Comparison of ENCODE assay signal across 31 cellular contexts in the genomic region with DNA sequence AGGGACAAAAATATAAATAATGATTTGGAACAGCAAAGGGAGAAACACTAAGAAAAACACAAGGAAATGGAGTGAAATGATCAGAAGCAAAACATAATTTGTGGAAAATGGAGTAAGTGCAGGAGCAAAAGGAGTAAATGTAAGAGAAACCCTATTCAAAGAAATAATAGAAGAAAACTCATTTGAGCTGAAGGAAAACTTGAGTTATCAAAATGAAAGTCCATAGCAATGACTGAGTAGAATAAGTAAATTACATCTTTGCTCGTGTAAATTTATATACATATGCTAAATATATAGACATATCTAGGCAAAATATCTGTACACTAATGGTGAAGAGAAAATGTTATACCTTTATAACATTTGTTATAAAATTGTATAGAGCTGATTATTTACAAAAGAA.
"Had no signal": no experiment of that assay in that cellular context is flagged by ENCODE, and none has a peak within 500 bp of the region (broad histone marks: within the 10 kb centered on the region; RNA-seq: fewer than 3 reads in every experiment).

No MANE protein-coding gene starts in this region.

- H3K36me3 ChIP-seq: ovary, spleen, suprapubic skin, transverse colon, upper lobe of right lung, uterus had no signal

- DNase-seq: natural killer cell; occipital lobe; ovary; posterior cingulate gyrus; psoas muscle; right cardiac atrium; spleen; stimulated activated CD4-positive, alpha-beta T cell treated with anti-CD3 and anti-CD28 coated beads, Interleukin-12 subunit alpha, Interleukin-12 subunit beta, amount 100 ng/mL, for 4 hours; stimulated activated CD4-positive, alpha-beta T cell treated with anti-CD3 and anti-CD28 coated beads, Interleukin-1b, Interleukin-23, amount 100 ng/mL, for 48 hours; stimulated activated CD4-positive, alpha-beta T cell treated with anti-CD3 and anti-CD28 coated beads, Interleukin-4, amount 100 ng/mL, for 1 hour; stimulated activated CD4-positive, alpha-beta T cell treated with anti-CD3 and anti-CD28 coated beads, Interleukin-4, amount 100 ng/mL, for 4 hours; stimulated activated CD8-positive, alpha-beta memory T cell treated with anti-CD3 and anti-CD28 coated beads, Interleukin-4, amount 100 ng/mL, for 48 hours; stimulated activated naive CD4-positive, alpha-beta T cell; stimulated activated naive CD8-positive, alpha-beta T cell treated with anti-CD3 and anti-CD28 coated beads, Interleukin-15, amount 100 ng/mL, for 72 hours; stimulated activated naive CD8-positive, alpha-beta T cell treated with anti-CD3 and anti-CD28 coated beads, Interleukin-15, Interleukin-2, amounts not matched to agents 100 U/mL and 50 U/mL, for 24 hours; substantia nigra; testis; tibial artery; transverse colon; upper lobe of right lung; uterus had no signal

- H3K4me2 ChIP-seq: neural progenitor cell, smooth muscle cell had no signal

- H3K4me1 ChIP-seq: parathyroid adenoma, psoas muscle, spleen, suprapubic skin, testis, tibial artery, transverse colon, upper lobe of right lung, uterus had no signal

- H3K36me3 Mint-ChIP-seq: stimulated activated memory B cell treated with anti-CD40 and anti-IgM and Interleukin-4, amounts not matched to agents 10 μg/mL and 1 μg/mL and 100 μg/mL, for 72 hours; type B pancreatic cell had no signal

- H2AFZ ChIP-seq: neural progenitor cell, parathyroid adenoma had no signal

- H3K4me1 Mint-ChIP-seq: natural killer cell; nephron; stimulated activated memory B cell treated with anti-CD40 and anti-IgM and Interleukin-4, amounts not matched to agents 10 μg/mL and 1 μg/mL and 100 μg/mL, for 72 hours; stimulated activated naive CD8-positive, alpha-beta T cell treated with anti-CD3 and anti-CD28 coated beads, Interleukin-15, amount 100 ng/mL, for 72 hours had no signal

- H3K9ac ChIP-seq: neural progenitor cell, parathyroid adenoma had no signal

- H3K27ac Mint-ChIP-seq: natural killer cell; nephron; neural progenitor cell; progenitor cell of endocrine pancreas; stimulated activated memory B cell treated with anti-CD40 and anti-IgM and Interleukin-4, amounts not matched to agents 10 μg/mL and 1 μg/mL and 100 μg/mL, for 72 hours; stimulated activated naive CD8-positive, alpha-beta T cell treated with anti-CD3 and anti-CD28 coated beads, Interleukin-15, amount 100 ng/mL, for 72 hours; type B pancreatic cell had no signal

- H3K4me3 ChIP-seq: neural progenitor cell, ovary, psoas muscle, skin epidermis, smooth muscle cell, spleen, suprapubic skin, testis, tibial artery, transverse colon, upper lobe of right lung, uterus had no signal

- ATAC-seq: natural killer cell; psoas muscle; right cardiac atrium; sciatic nerve; stimulated activated memory B cell treated with anti-CD40 and anti-IgM and Interleukin-4, amounts not matched to agents 10 μg/mL and 1 μg/mL and 100 μg/mL, for 72 hours; stimulated activated naive CD8-positive, alpha-beta T cell treated with anti-CD3 and anti-CD28 coated beads, Interleukin-15, amount 100 ng/mL, for 72 hours; stimulated activated naive CD8-positive, alpha-beta T cell treated with anti-CD3 and anti-CD28 coated beads, Interleukin-15, Interleukin-2, amounts not matched to agents 100 U/mL and 50 U/mL, for 24 hours; upper lobe of right lung had no signal

- H3K9me3 ChIP-seq: ovary, suprapubic skin, testis, transverse colon, upper lobe of right lung, uterus had no signal

- H3K79me2 ChIP-seq: parathyroid adenoma had no signal

- H3K27ac ChIP-seq: neural progenitor cell, ovary, parathyroid adenoma, psoas muscle, skin epidermis, spleen, suprapubic skin, testis, tibial artery, transverse colon, upper lobe of right lung, uterus had no signal

- H3K27me3 ChIP-seq: neural progenitor cell, ovary, spleen, suprapubic skin, testis, tibial artery, transverse colon, upper lobe of right lung, uterus had no signal

- H3K27me3 Mint-ChIP-seq: progenitor cell of endocrine pancreas; stimulated activated memory B cell treated with anti-CD40 and anti-IgM and Interleukin-4, amounts not matched to agents 10 μg/mL and 1 μg/mL and 100 μg/mL, for 72 hours; stimulated activated naive CD8-positive, alpha-beta T cell treated with anti-CD3 and anti-CD28 coated beads, Interleukin-15, amount 100 ng/mL, for 72 hours; type B pancreatic cell had no signal

- H3K4me3 Mint-ChIP-seq: natural killer cell; nephron; neural progenitor cell; stimulated activated memory B cell treated with anti-CD40 and anti-IgM and Interleukin-4, amounts not matched to agents 10 μg/mL and 1 μg/mL and 100 μg/mL, for 72 hours; stimulated activated naive CD8-positive, alpha-beta T cell treated with anti-CD3 and anti-CD28 coated beads, Interleukin-15, amount 100 ng/mL, for 72 hours; type B pancreatic cell had no signal
